20 cellular contexts compared by ENCODE assay signal in the genomic region with DNA sequence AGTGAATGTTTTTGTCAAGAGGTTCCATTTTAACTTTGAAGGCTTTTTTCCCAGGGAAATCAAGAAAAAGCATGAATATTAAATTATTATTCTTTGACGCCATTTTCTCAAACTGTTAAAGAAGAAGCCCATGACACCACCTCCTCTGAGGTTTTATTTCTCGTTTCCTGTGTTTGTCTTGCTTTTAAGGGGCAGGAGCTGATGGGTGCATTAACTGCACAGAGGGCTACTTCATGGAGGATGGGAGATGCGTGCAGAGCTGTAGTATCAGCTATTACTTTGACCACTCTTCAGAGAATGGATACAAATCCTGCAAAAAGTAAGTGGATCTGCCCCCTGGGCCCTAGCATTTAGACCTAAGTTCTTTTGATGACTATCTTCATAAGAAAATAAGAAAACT.
A peak's percentile ranks its signal among the peaks of the same experiment; 100 is the strongest.
DNase-seq lines count a peak whose midpoint lies in the region; ATAC-seq and TF ChIP-seq lines count a peak whose summit lies in the region.
"Had no signal": no experiment of that assay in that cellular context is flagged by ENCODE, and none has a peak within 500 bp of the region (broad histone marks: within the 10 kb centered on the region; RNA-seq: fewer than 3 reads in every experiment).

No MANE protein-coding gene starts in this region.

- no peak overlapping the region for H3K4me3 Mint-ChIP-seq in activated naive CD8-positive, alpha-beta T cell
- H3K4me3 Mint-ChIP-seq in activated naive CD8-positive, alpha-beta T cell treated with anti-CD3 and anti-CD28 coated beads for 36 hours = no peak overlapping the region
- H3K4me3 Mint-ChIP-seq in natural killer cell = peak overlapping the region; percentile 92
- H3K4me3 Mint-ChIP-seq: CD14-positive monocyte; CD4-positive, alpha-beta memory T cell; CD4-positive, CD25-positive, alpha-beta regulatory T cell; CD8-positive, alpha-beta memory T cell had no signal

- intact Hi-C loops in esophagus muscularis mucosa (cut with DNase I) (no loop called here), natural killer cell (cut with micrococcal nuclease) (no loop called here), tibial artery (cut with DNase I; ENCODE audit: low total_unique reads) (no loop called here)

- TF ChIP-seq CTCF in esophagus muscularis mucosa (IDR thresholded peaks at IDR 0.05) = no peak
- TF ChIP-seq CTCF in natural killer cell (IDR thresholded peaks at IDR 0.05) = no peak
- no peak for TF ChIP-seq CTCF in tibial artery (IDR thresholded peaks at IDR 0.05)

- TF ChIP-seq EP300 in esophagus muscularis mucosa (IDR thresholded peaks at IDR 0.05) = no peak

- DNase-seq in activated naive CD8-positive, alpha-beta T cell treated with anti-CD3 and anti-CD28 coated beads for 36 hours = no peak
- DNase-seq in esophagus muscularis mucosa (ENCODE audit: extremely low spot score) (peak; percentile 19), natural killer cell (no peak), SW 1271 (lab: John Stamatoyannopoulos, UW) (no peak), T-helper 9 cell (no peak), tibial artery (no peak)
- DNase-seq: ACHN; BE2C; C1 segment of cervical spinal cord; CD4-positive, alpha-beta memory T cell; CD4-positive, CD25-positive, alpha-beta regulatory T cell; CD8-positive, alpha-beta memory T cell; COR-L47; DMS79 treated with DMSO at 0.1 percent for 48 hours; GF-D8 had no signal

- ATAC-seq in natural killer cell = peak; percentile 54 to 70 (median 64)
- ATAC-seq: A549 had no signal

- H3K27me3 Mint-ChIP-seq in activated naive CD8-positive, alpha-beta T cell = no peaks in the 10 kb centered on the region
- H3K27me3 Mint-ChIP-seq in activated naive CD8-positive, alpha-beta T cell treated with anti-CD3 and anti-CD28 coated beads for 36 hours = no peaks in the 10 kb centered on the region
- H3K27me3 Mint-ChIP-seq in natural killer cell (ENCODE audit: low read depth in 2 of 2) = no peaks in the 10 kb centered on the region
- H3K27me3 Mint-ChIP-seq: CD4-positive, alpha-beta memory T cell; CD4-positive, CD25-positive, alpha-beta regulatory T cell; CD8-positive, alpha-beta memory T cell had no signal

- 96% methylated on average over 3 of the region's 3 CpGs for WGBS in esophagus muscularis mucosa

- H3K4me1 ChIP-seq in esophagus muscularis mucosa = peaks cover 0 to 2% (median 0%) of the 10 kb centered on the region in 4 donors
- no peaks in the 10 kb centered on the region for H3K4me1 ChIP-seq in tibial artery
- H3K4me1 ChIP-seq: A549, BE2C, BLaER1 had no signal

- H3K36me3 ChIP-seq in esophagus muscularis mucosa (peaks cover 0 to 65% (median 29%) of the 10 kb centered on the region in 4 donors), tibial artery (peaks cover 19 to 51% (median 40%) of the 10 kb centered on the region in 3 donors)
- H3K36me3 ChIP-seq: BE2C, BLaER1 had no signal

- no peak overlapping the region for H3K27ac ChIP-seq in esophagus muscularis mucosa (replicated peaks in 1 of 4)
- no peak overlapping the region for H3K27ac ChIP-seq in tibial artery
- H3K27ac ChIP-seq: 22Rv1, A549, BLaER1 had no signal

- H3K4me1 Mint-ChIP-seq in activated naive CD8-positive, alpha-beta T cell (ENCODE audit: low read depth) = no peaks in the 10 kb centered on the region
- H3K4me1 Mint-ChIP-seq in activated naive CD8-positive, alpha-beta T cell treated with anti-CD3 and anti-CD28 coated beads for 36 hours = no peaks in the 10 kb centered on the region
- H3K4me1 Mint-ChIP-seq in natural killer cell = peaks cover 38 to 59% of the 10 kb centered on the region in 2 donors
- H3K4me1 Mint-ChIP-seq: CD14-positive monocyte; CD4-positive, alpha-beta memory T cell; CD4-positive, CD25-positive, alpha-beta regulatory T cell; CD8-positive, alpha-beta memory T cell had no signal

- H3K27ac Mint-ChIP-seq in activated naive CD8-positive, alpha-beta T cell = peak overlapping the region; percentile 18
- H3K27ac Mint-ChIP-seq in activated naive CD8-positive, alpha-beta T cell treated with anti-CD3 and anti-CD28 coated beads for 36 hours = no peak overlapping the region
- H3K27ac Mint-ChIP-seq in natural killer cell = peak overlapping the region; percentile 78 to 95
- H3K27ac Mint-ChIP-seq: CD14-positive monocyte; CD4-positive, alpha-beta memory T cell; CD4-positive, CD25-positive, alpha-beta regulatory T cell; CD8-positive, alpha-beta memory T cell had no signal

- no peaks in the 10 kb centered on the region for H3K27me3 ChIP-seq in esophagus muscularis mucosa
- no peaks in the 10 kb centered on the region for H3K27me3 ChIP-seq in tibial artery
- H3K27me3 ChIP-seq: BLaER1 had no signal

- H3K9me3 ChIP-seq in esophagus muscularis mucosa = no peaks in the 10 kb centered on the region
- H3K9me3 ChIP-seq in tibial artery = no peaks in the 10 kb centered on the region
- H3K9me3 ChIP-seq: A549, BE2C, BLaER1 had no signal

- no peak for TF ChIP-seq POLR2A in esophagus muscularis mucosa (IDR thresholded peaks at IDR 0.05; ENCODE audit: low read depth)

- H3K9me3 Mint-ChIP-seq in activated naive CD8-positive, alpha-beta T cell (ENCODE audit: low read depth) = no peaks in the 10 kb centered on the region
- H3K9me3 Mint-ChIP-seq in activated naive CD8-positive, alpha-beta T cell treated with anti-CD3 and anti-CD28 coated beads for 36 hours = no peaks in the 10 kb centered on the region
- no peaks in the 10 kb centered on the region for H3K9me3 Mint-ChIP-seq in natural killer cell
- H3K9me3 Mint-ChIP-seq: CD8-positive, alpha-beta memory T cell had no signal

- peaks cover 23% of the 10 kb centered on the region for H3K36me3 Mint-ChIP-seq in activated naive CD8-positive, alpha-beta T cell
- peaks cover 27% of the 10 kb centered on the region for H3K36me3 Mint-ChIP-seq in activated naive CD8-positive, alpha-beta T cell treated with anti-CD3 and anti-CD28 coated beads for 36 hours
- H3K36me3 Mint-ChIP-seq in natural killer cell = peaks cover 20% of the 10 kb centered on the region

- H3K4me3 ChIP-seq in esophagus muscularis mucosa = no peak overlapping the region
- no peak overlapping the region for H3K4me3 ChIP-seq in tibial artery
- H3K4me3 ChIP-seq: A549, BLaER1 had no signal
